Comparison of ENCODE assay signal across 13 cellular contexts in the genomic region with DNA sequence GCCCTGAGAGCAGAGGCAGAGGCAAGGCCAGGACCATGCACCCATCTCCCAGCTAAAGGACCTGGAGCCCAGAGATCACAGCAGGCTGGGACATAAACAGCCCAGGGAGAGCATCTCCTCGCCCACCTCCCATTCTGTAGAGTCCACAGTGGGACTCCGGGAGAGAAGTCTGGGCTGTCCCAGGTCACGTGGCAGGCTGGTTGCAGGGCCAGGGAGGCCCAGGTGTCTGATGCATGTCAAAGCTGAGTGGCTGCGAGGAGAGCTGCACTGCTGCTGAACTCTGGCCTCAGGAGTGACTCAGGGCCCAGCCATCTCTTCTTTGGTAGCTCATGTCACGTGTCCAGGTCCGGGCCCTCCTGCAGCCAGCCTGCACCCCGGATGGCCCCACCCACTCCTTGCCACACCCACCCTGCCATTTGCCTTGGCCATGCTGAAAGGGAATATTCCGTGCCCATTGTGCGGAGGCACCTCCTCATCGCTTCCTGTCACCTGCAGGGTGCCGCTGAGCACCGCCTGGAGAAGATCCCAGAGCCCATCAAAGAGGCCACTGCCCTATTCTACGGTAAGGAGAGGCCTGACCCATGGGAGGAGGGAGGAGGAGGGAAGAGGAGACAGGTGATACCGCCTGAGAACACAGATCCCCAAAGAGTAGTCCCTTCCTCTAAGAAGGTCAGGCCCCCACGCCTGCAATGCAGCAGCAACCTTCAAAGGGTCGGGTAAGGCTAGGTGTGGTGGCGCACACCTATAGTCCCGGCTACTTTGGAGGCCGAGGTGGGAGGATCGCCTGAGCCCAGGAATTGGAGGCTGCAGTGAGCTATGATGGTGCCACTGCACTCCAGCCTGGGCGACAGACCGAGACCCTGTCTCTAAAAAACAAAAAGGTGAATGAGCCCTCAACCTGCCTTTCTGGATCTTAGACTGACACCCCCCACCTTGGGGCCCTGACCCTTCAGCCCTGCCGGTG. TPM values are rescaled to one million over a fixed set of nuclear protein-coding genes. Genes with fewer than 3 reads are reported as not detected.
DNase-seq lines count a peak whose midpoint lies in the region; ATAC-seq, FAIRE-seq and TF ChIP-seq lines count a peak whose summit lies in the region.
"Had no signal": no experiment of that assay in that cellular context is flagged by ENCODE, and none has a peak within 500 bp of the region (broad histone marks: within the 10 kb centered on the region; RNA-seq: fewer than 3 reads in every experiment).

No MANE protein-coding gene starts in this region.

- H3K27ac ChIP-seq in cardiac muscle cell (no peak overlapping the region), upper lobe of right lung (no peak overlapping the region)
- H3K27ac ChIP-seq: left ventricle myocardium inferior, prostate gland had no signal

- no peak for ATAC-seq in Right ventricle myocardium superior (ENCODE audit: poor library complexity)
- no peak for ATAC-seq in upper lobe of right lung

- peak; percentile 36 to 51 for DNase-seq in cardiac muscle cell (ENCODE audit: low read depth in 1 of 2, low spot score in 1 of 2)
- DNase-seq in Right ventricle myocardium superior, result no peak
- peak; percentile 80 for DNase-seq in RCC 7860 (ENCODE audit: low spot score)
- peak; percentile 57 for DNase-seq in fibroblast of mammary gland (ENCODE audit: low read depth)
- peak; percentile 100 for DNase-seq in urothelium cell line (ENCODE audit: low spot score)
- no peak for DNase-seq in DMS 273 (lab: John Stamatoyannopoulos, UW; ENCODE audit: unreplicated experiment)
- no peak for DNase-seq in GM13977 (ENCODE audit: low spot score)
- no peak for DNase-seq in upper lobe of right lung
- DNase-seq: activated naive CD4-positive, alpha-beta T cell treated with anti-CD3 and anti-CD28 coated beads for 36 hours; left ventricle myocardium inferior; OCI-M1 had no signal

- TF ChIP-seq CTCF in cardiac muscle cell (IDR thresholded peaks at IDR 0.05; ENCODE audit: low read depth, low read length) (no peak), fibroblast of mammary gland (conservative IDR thresholded peaks at IDR 0.05; ENCODE audit: control insufficient read depth, insufficient read depth, low read depth, low read length) (no peak), GM13977 (IDR thresholded peaks at IDR 0.05; ENCODE audit: extremely low read depth, insufficient read depth, missing control alignments) (no peak), upper lobe of right lung (IDR thresholded peaks at IDR 0.05) (no peak)

- in situ Hi-C loops in GM13977 (cut with MboI; ENCODE audit: low pct_unique_long_range_greater_than_20kb, low sequenced_read_pairs, unreplicated experiment), result no loop called here

- H3K4me3 ChIP-seq in cardiac muscle cell, result no peak overlapping the region
- H3K4me3 ChIP-seq in fibroblast of mammary gland (ENCODE audit: control insufficient read depth, low read depth, low read length), result no peak overlapping the region
- no peak overlapping the region for H3K4me3 ChIP-seq in upper lobe of right lung
- H3K4me3 ChIP-seq: left ventricle myocardium inferior, prostate gland had no signal

- H3K27me3 ChIP-seq in cardiac muscle cell (no peaks in the 10 kb centered on the region), upper lobe of right lung (no peaks in the 10 kb centered on the region)

- H3K36me3 ChIP-seq in cardiac muscle cell (no peaks in the 10 kb centered on the region), upper lobe of right lung (no peaks in the 10 kb centered on the region)
- H3K36me3 ChIP-seq: prostate gland had no signal

- no peaks in the 10 kb centered on the region for H3K4me1 ChIP-seq in cardiac muscle cell (ENCODE audit: low read depth)
- no peaks in the 10 kb centered on the region for H3K4me1 ChIP-seq in upper lobe of right lung
- H3K4me1 ChIP-seq: left ventricle myocardium inferior, prostate gland had no signal

- intact Hi-C loops in Right ventricle myocardium superior (cut with DNase I), result loop anchor here (2.0 to 10.0 kb wide), 3 partner anchors 587 to 731 kb away; no protein-coding TSS in a partner anchor
- intact Hi-C loops in upper lobe of right lung (cut with DNase I), result loop anchor here (5.0 kb wide), 1 partner anchor 732 kb away; no protein-coding TSS in a partner anchor

- H3K9me3 ChIP-seq in cardiac muscle cell (ENCODE audit: low read depth) (no peaks in the 10 kb centered on the region), upper lobe of right lung (no peaks in the 10 kb centered on the region)
- H3K9me3 ChIP-seq: left ventricle myocardium inferior, prostate gland had no signal

- no peak for FAIRE-seq in RCC 7860 (lab: Jason Lieb, UNC)
- peak; percentile 99 for FAIRE-seq in urothelium cell line (lab: Jason Lieb, UNC)
- FAIRE-seq: endometrium had no signal

RNA-seq across cellular contexts. Expression of a gene that starts 12.6 kb away (rescaled TPM):
- total RNA-seq in cardiac muscle cell, result 12.7 and 17.4 TPM in 2 replicates
- polyA plus RNA-seq in cardiac muscle cell, result 10.2 and 13.1 TPM in 2 replicates
- 0.67 TPM for total RNA-seq in Right ventricle myocardium superior
- total RNA-seq in upper lobe of right lung, result 13.2 TPM

Comparison
In these comparisons a context has a peak if more than half of its experiments do, and no peak if none do; other contexts are left out.
1. DNase-seq: peak in cardiac muscle cell (2 of 2), RCC 7860 (single experiment), fibroblast of mammary gland (single experiment) and urothelium cell line (single experiment); none in Right ventricle myocardium superior (single experiment), DMS 273 (single experiment), GM13977 (single experiment) and upper lobe of right lung (single experiment).